Comparison of ENCODE assay signal across 8 cellular contexts in the genomic region with DNA sequence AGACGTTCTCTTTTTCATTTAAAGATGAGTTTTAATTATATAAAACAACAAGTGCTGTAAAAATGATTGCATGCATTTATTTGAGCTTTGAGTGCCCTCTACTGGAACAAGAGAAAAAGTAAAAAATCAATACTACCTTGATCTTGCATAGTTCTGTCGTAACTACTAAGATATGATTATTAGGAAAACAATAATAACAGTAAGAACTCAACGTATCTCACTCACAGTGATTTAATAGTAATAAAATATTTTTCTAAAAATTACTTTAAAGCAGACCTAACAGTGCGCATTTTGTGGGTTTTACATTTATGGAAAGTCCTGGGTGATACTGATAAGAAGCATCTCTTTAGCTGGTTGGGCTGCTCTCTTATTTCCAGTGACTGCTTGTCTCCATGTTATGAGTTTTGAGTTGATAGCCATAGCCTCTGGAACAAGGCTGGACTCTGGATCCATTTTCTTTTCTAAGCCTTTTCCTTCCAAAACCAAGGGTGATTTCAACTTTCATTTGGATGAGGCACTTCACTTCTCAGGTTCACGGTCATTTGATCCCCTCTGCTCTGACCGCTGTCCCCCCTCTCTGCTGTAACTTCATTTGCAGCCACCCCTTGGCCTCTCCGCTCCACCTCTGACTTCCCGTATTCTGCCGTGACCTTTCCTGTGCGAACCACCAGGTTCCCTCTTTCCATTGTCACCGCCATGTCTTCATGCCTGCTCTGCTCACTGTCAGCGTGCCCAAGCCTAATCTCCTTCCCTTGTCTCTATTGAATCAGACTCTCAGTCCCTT. TPM values are rescaled to one million over a fixed set of nuclear protein-coding genes. Genes with fewer than 3 reads are reported as not detected.
DNase-seq lines count a peak whose midpoint lies in the region; ATAC-seq lines count a peak whose summit lies in the region.
"Had no signal": no experiment of that assay in that cellular context is flagged by ENCODE, and none has a peak within 500 bp of the region (broad histone marks: within the 10 kb centered on the region; RNA-seq: fewer than 3 reads in every experiment).

No MANE protein-coding gene starts in this region.

- H3K27ac Mint-ChIP-seq in T-helper 17 cell = no peak overlapping the region
- H3K27ac Mint-ChIP-seq: T-cell had no signal

- no peaks in the 10 kb centered on the region for H3K4me1 Mint-ChIP-seq in T-helper 17 cell

- H3K4me3 ChIP-seq in mesendoderm (ENCODE audit: low read length) = no peak overlapping the region

- no peak overlapping the region for H3K56ac ChIP-seq in mesendoderm (ENCODE audit: low read length)

- no peak overlapping the region for H3K18ac ChIP-seq in mesendoderm (ENCODE audit: low read length)

- no peak overlapping the region for H2BK5ac ChIP-seq in mesendoderm (ENCODE audit: low read length)

- H4K8ac ChIP-seq in mesendoderm (ENCODE audit: low read depth, low read length) = no peak overlapping the region

- DNase-seq in UCSD-AML1 (lab: John Stamatoyannopoulos, UW; ENCODE audit: unreplicated experiment) (peak; percentile 10), mesendoderm (peak; percentile 19), NCI-H2029 (lab: John Stamatoyannopoulos, UW) (no peak), T-helper 17 cell (no peak), T-helper 9 cell (no peak)

- H3K9ac ChIP-seq in mesendoderm (ENCODE audit: low read length) = no peak overlapping the region

- no peak overlapping the region for H3K23ac ChIP-seq in mesendoderm (ENCODE audit: low read length)

- H2BK120ac ChIP-seq in mesendoderm (ENCODE audit: low read depth, low read length) = no peak overlapping the region

- no peaks in the 10 kb centered on the region for H3K79me2 ChIP-seq in mesendoderm (ENCODE audit: control insufficient read depth, insufficient read depth, low read length)

- H3K9me3 ChIP-seq in T-helper 17 cell (ENCODE audit: control insufficient read depth, low read length, poor library complexity, severe bottlenecking) = no peaks in the 10 kb centered on the region

- no peak overlapping the region for H3K4me2 ChIP-seq in mesendoderm (ENCODE audit: low read length)

- no peak overlapping the region for H3K27ac ChIP-seq in mesendoderm (ENCODE audit: low read depth, low read length)

- H2AK5ac ChIP-seq in mesendoderm (ENCODE audit: low read length) = no peak overlapping the region

- ATAC-seq in GM18867 (IDR thresholded peaks at IDR 0.05; ENCODE audit: unreplicated experiment) (peak; percentile 15), HG02885 (IDR thresholded peaks at IDR 0.05; ENCODE audit: poor library complexity, unreplicated experiment) (peak; percentile 24), T-helper 17 cell (no peak)
- ATAC-seq: T-cell had no signal

- H3K4me3 Mint-ChIP-seq in T-helper 17 cell = no peak overlapping the region
- H3K4me3 Mint-ChIP-seq: T-cell had no signal

- WGBS in mesendoderm (ENCODE audit: extremely low coverage, insufficient coverage, low lambda C conversion rate) = no CpG with 5 or more reads among the region's 12 CpGs

- no peak overlapping the region for H3K4ac ChIP-seq in mesendoderm (ENCODE audit: low read depth, low read length)

- H3K4me1 ChIP-seq in mesendoderm (ENCODE audit: control insufficient read depth, low read depth, low read length) = no peaks in the 10 kb centered on the region

- no peaks in the 10 kb centered on the region for H3K36me3 Mint-ChIP-seq in T-helper 17 cell (ENCODE audit: low read depth)
- H3K36me3 Mint-ChIP-seq: T-cell had no signal

- no peaks in the 10 kb centered on the region for H3K79me1 ChIP-seq in mesendoderm (ENCODE audit: low read length)

- peaks cover 5% of the 10 kb centered on the region for H3K27me3 Mint-ChIP-seq in T-helper 17 cell

- no peaks in the 10 kb centered on the region for H3K27me3 ChIP-seq in mesendoderm (ENCODE audit: insufficient read depth, low read length, poor library complexity)

- H3K36me3 ChIP-seq in mesendoderm (ENCODE audit: control insufficient read depth, insufficient read depth, low read length) = no peaks in the 10 kb centered on the region

- no peak overlapping the region for H2BK15ac ChIP-seq in mesendoderm (replicated peaks; ENCODE audit: low read depth)

- H4K5ac ChIP-seq in mesendoderm (ENCODE audit: low read length) = no peak overlapping the region

RNA-seq across cellular contexts. Expression of gene INHBA, which starts 29.6 kb away (rescaled TPM):
- 0.21 TPM for polyA plus RNA-seq in mesendoderm (2013, experiment 1 of 2)
- 0.17 TPM for polyA plus RNA-seq in mesendoderm (2013, experiment 2 of 2)
- under 1 TPM in 1 of 2 donors, not detected in 1; 0.12 TPM for total RNA-seq in T-helper 17 cell

Comparison
In these comparisons a context has a peak if more than half of its experiments do, and no peak if none do; other contexts are left out.
1. DNase-seq: peak in UCSD-AML1 (single experiment) and mesendoderm (single experiment); none in NCI-H2029 (single experiment), T-helper 17 cell (0 of 3) and T-helper 9 cell (single experiment).